9 cellular contexts compared by ENCODE assay signal in the genomic region with DNA sequence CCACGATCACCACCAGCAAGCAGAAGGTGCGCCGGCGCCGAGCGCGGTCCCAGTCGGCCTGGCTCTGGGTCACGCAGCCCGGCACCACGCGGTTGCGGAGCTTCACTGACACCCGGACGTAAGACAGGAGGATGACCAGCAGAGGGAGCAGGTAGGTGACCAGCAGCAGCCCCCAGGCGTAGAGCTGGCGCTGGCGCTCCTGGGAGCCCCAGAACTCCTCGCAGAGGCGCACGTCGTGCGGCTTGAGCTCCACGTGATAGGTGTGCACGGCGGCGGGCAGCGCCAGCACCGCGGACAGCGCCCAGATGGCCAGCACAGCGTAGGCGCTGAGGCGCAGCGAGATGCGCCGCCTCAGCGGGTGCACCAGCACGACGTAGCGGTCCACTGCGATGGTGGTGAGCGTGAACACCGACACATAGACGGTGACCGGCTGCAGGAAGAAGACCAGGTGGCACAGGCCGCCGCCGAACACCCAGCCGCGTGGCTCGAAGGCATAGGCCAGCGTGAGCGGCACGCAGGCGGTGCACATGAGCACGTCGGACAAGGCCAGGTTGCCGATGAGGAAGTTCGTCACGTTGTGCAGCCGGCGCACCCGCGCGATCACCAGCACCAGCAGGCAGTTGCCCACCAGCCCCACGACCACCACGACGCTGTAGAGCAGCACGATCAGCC. TPM values are rescaled to one million over a fixed set of nuclear protein-coding genes. Genes with fewer than 3 reads are reported as not detected.
DNase-seq lines count a peak whose midpoint lies in the region; ATAC-seq and TF ChIP-seq lines count a peak whose summit lies in the region.
"Had no signal": no experiment of that assay in that cellular context is flagged by ENCODE, and none has a peak within 500 bp of the region (broad histone marks: within the 10 kb centered on the region; RNA-seq: fewer than 3 reads in every experiment).

No MANE protein-coding gene starts in this region.

- H3K27me3 Mint-ChIP-seq in MCF 10A (ENCODE audit: insufficient read depth, unreplicated experiment): peaks cover 67% of the 10 kb centered on the region
- H3K27me3 Mint-ChIP-seq in activated naive CD8-positive, alpha-beta T cell treated with anti-CD3 and anti-CD28 coated beads for 36 hours: peaks cover 53% of the 10 kb centered on the region

- H3K36me3 ChIP-seq in breast epithelium: no peaks in the 10 kb centered on the region

- no peak overlapping the region for H3K27ac ChIP-seq in breast epithelium

- no peak overlapping the region for H3K4me3 Mint-ChIP-seq in MCF 10A (ENCODE audit: unreplicated experiment)
- H3K4me3 Mint-ChIP-seq in activated naive CD8-positive, alpha-beta T cell treated with anti-CD3 and anti-CD28 coated beads for 36 hours: no peak overlapping the region
- H3K4me3 Mint-ChIP-seq: CD8-positive, alpha-beta memory T cell had no signal

- DNase-seq in MCF 10A (ENCODE audit: unreplicated experiment): no peak
- DNase-seq in breast epithelium (ENCODE audit: low spot score in 2 of 2): no peak
- peak; percentile 50 for DNase-seq in activated naive CD8-positive, alpha-beta T cell treated with anti-CD3 and anti-CD28 coated beads for 36 hours
- DNase-seq in iPS DF 4.7 (ENCODE audit: extremely low read depth, low spot score): peak; percentile 90
- DNase-seq in stimulated activated CD4-positive, alpha-beta T cell treated with anti-CD3 and anti-CD28 coated beads, Interleukin-2, amount 100 ng/mL, for 48 hours: peak; percentile 15 to 27
- no peak for DNase-seq in NCI-H1436 (lab: John Stamatoyannopoulos, UW)
- DNase-seq in NCI-H1105 treated with DMSO at 0.1 percent for 48 hours (lab: John Stamatoyannopoulos, UW): no peak

- no peak overlapping the region for H3K27ac Mint-ChIP-seq in MCF 10A (ENCODE audit: low read depth, unreplicated experiment)
- no peak overlapping the region for H3K27ac Mint-ChIP-seq in activated naive CD8-positive, alpha-beta T cell treated with anti-CD3 and anti-CD28 coated beads for 36 hours

- no peaks in the 10 kb centered on the region for H3K4me1 ChIP-seq in breast epithelium

- TF ChIP-seq CTCF in MCF 10A (IDR thresholded peaks at IDR 0.05; ENCODE audit: unreplicated experiment) (peak; percentile 20), breast epithelium (IDR thresholded peaks at IDR 0.05) (no peak)

- H3K4me3 ChIP-seq in breast epithelium: no peak overlapping the region

- no peaks in the 10 kb centered on the region for H3K9me3 ChIP-seq in breast epithelium

- no peaks in the 10 kb centered on the region for H3K36me3 Mint-ChIP-seq in MCF 10A (ENCODE audit: insufficient read depth, unreplicated experiment)
- H3K36me3 Mint-ChIP-seq in activated naive CD8-positive, alpha-beta T cell treated with anti-CD3 and anti-CD28 coated beads for 36 hours: peaks cover 4% of the 10 kb centered on the region
- H3K36me3 Mint-ChIP-seq: CD8-positive, alpha-beta memory T cell had no signal

- peaks cover 10% of the 10 kb centered on the region for H3K4me1 Mint-ChIP-seq in MCF 10A (ENCODE audit: insufficient read depth, unreplicated experiment)
- peaks cover 9% of the 10 kb centered on the region for H3K4me1 Mint-ChIP-seq in activated naive CD8-positive, alpha-beta T cell treated with anti-CD3 and anti-CD28 coated beads for 36 hours

- ATAC-seq in HG03108 (IDR thresholded peaks at IDR 0.05; ENCODE audit: unreplicated experiment): no peak

- POLR2A ChIA-PET in MCF 10A (lab: Yijun Ruan, JAX): no interaction called here

- no peaks in the 10 kb centered on the region for H3K9me3 Mint-ChIP-seq in MCF 10A (ENCODE audit: unreplicated experiment)
- peaks cover 2% of the 10 kb centered on the region for H3K9me3 Mint-ChIP-seq in activated naive CD8-positive, alpha-beta T cell treated with anti-CD3 and anti-CD28 coated beads for 36 hours

- TF ChIP-seq POLR2A in breast epithelium (IDR thresholded peaks at IDR 0.05): no peak

- CTCF ChIA-PET in MCF 10A (lab: Yijun Ruan, JAX): no interaction called here

- peaks cover 0 to 79% of the 10 kb centered on the region in 2 donors for H3K27me3 ChIP-seq in breast epithelium

- BruUV-seq in MCF 10A (replicated peaks; lab: Mats Ljungman, UMichigan): no TSS peak

- intact Hi-C loops in MCF 10A (cut with micrococcal nuclease) (no loop called here), breast epithelium (cut with DNase I; ENCODE audit: low total_unique reads) (loop anchor here (10.0 kb wide), 1 partner anchor 110 kb away; no protein-coding TSS in a partner anchor)

RNA-seq across cellular contexts. Expression of a gene that starts 0.9 kb away (rescaled TPM):
- total RNA-seq in MCF 10A (2022) (not detected in 2 replicates), breast epithelium (not detected)
- not detected for total RNA-seq in activated naive CD8-positive, alpha-beta T cell treated with anti-CD3 and anti-CD28 coated beads for 36 hours
- total RNA-seq: CD8-positive, alpha-beta memory T cell had no signal

Comparison
In these comparisons a context has a peak if more than half of its experiments do, and no peak if none do; other contexts are left out.
1. DNase-seq: peak in activated naive CD8-positive, alpha-beta T cell treated with anti-CD3 and anti-CD28 coated beads for 36 hours (single experiment), iPS DF 4.7 (single experiment) and stimulated activated CD4-positive, alpha-beta T cell treated with anti-CD3 and anti-CD28 coated beads, Interleukin-2, amount 100 ng/mL, for 48 hours (2 of 2); none in MCF 10A (single experiment), breast epithelium (0 of 2), NCI-H1436 (single experiment) and NCI-H1105 treated with DMSO at 0.1 percent for 48 hours (single experiment).